18 cellular contexts compared by ENCODE assay signal in genomic region chr22:23418159-23418788, GRCh38.
"Had no signal": no experiment of that assay in that cellular context is flagged by ENCODE, and none has a peak within 500 bp of the region (broad histone marks: within the 10 kb centered on the region; RNA-seq: fewer than 3 reads in every experiment).

No MANE protein-coding gene starts in this region.

- H3K36me3 Mint-ChIP-seq: activated naive CD8-positive, alpha-beta T cell treated with anti-CD3 and anti-CD28 coated beads for 36 hours; stimulated activated effector memory CD8-positive, alpha-beta T cell treated with anti-CD3 and anti-CD28 coated beads, Interleukin-12 subunit alpha, Interleukin-12 subunit beta, amount 100 ng/mL, for 72 hours; WTC11 had no signal

- H3K36me3 ChIP-seq: heart left ventricle, left lung, SJCRH30, upper lobe of left lung had no signal

- ATAC-seq: activated T-cell treated with anti-CD3 and anti-CD28 coated beads, Interleukin-2, amount 50 U/mL, for 4 hours; heart left ventricle; left lung; stimulated activated effector memory CD8-positive, alpha-beta T cell treated with anti-CD3 and anti-CD28 coated beads, Interleukin-12 subunit alpha, Interleukin-12 subunit beta, amount 100 ng/mL, for 72 hours; WTC11 had no signal

- H3K27ac ChIP-seq: epithelial cell of prostate, heart left ventricle, left lung, SJCRH30, upper lobe of left lung had no signal

- H3K4me3 ChIP-seq: heart left ventricle, left lung, lung, SJCRH30, upper lobe of left lung had no signal

- H3K9me3 Mint-ChIP-seq: activated naive CD8-positive, alpha-beta T cell treated with anti-CD3 and anti-CD28 coated beads for 36 hours; activated T-cell treated with anti-CD3 and anti-CD28 coated beads, Interleukin-2, amount 50 U/mL, for 4 hours; activated T-helper 2 cell treated with anti-CD3 and anti-CD28 coated beads, Interferon-gamma antibody, Interleukin-2, Interleukin-4, amounts not matched to agents 10 μg/mL and 5 μg/mL and 100 μg/mL, durations not matched to agents 14 hours and 24 hours and 36 hours; nephron; stimulated activated effector memory CD8-positive, alpha-beta T cell treated with anti-CD3 and anti-CD28 coated beads, Interleukin-12 subunit alpha, Interleukin-12 subunit beta, amount 100 ng/mL, for 72 hours; WTC11 had no signal

- H3K27ac Mint-ChIP-seq: activated naive CD8-positive, alpha-beta T cell treated with anti-CD3 and anti-CD28 coated beads for 36 hours; activated T-helper 2 cell treated with anti-CD3 and anti-CD28 coated beads, Interferon-gamma antibody, Interleukin-2, Interleukin-4, amounts not matched to agents 10 μg/mL and 5 μg/mL and 100 μg/mL, durations not matched to agents 14 hours and 24 hours and 36 hours; stimulated activated effector memory CD8-positive, alpha-beta T cell treated with anti-CD3 and anti-CD28 coated beads, Interleukin-12 subunit alpha, Interleukin-12 subunit beta, amount 100 ng/mL, for 72 hours; WTC11 had no signal

- DNase-seq: activated naive CD4-positive, alpha-beta T cell; activated naive CD8-positive, alpha-beta T cell treated with anti-CD3 and anti-CD28 coated beads for 36 hours; activated T-cell treated with anti-CD3 and anti-CD28 coated beads, Interleukin-2, amount 50 U/mL, for 4 hours; amniotic stem cell; cerebellar nuclear complex; heart left ventricle; occipital lobe; retina; SJCRH30; T1000 had no signal

- H3K27me3 ChIP-seq: left lung, SJCRH30, upper lobe of left lung had no signal

- H3K4me1 ChIP-seq: heart left ventricle, left lung, SJCRH30, upper lobe of left lung had no signal

- H3K4me3 Mint-ChIP-seq: activated naive CD8-positive, alpha-beta T cell treated with anti-CD3 and anti-CD28 coated beads for 36 hours; activated T-cell treated with anti-CD3 and anti-CD28 coated beads, Interleukin-2, amount 50 U/mL, for 4 hours; nephron; stimulated activated effector memory CD8-positive, alpha-beta T cell treated with anti-CD3 and anti-CD28 coated beads, Interleukin-12 subunit alpha, Interleukin-12 subunit beta, amount 100 ng/mL, for 72 hours; WTC11 had no signal

- H3K4me1 Mint-ChIP-seq: activated naive CD8-positive, alpha-beta T cell treated with anti-CD3 and anti-CD28 coated beads for 36 hours; stimulated activated effector memory CD8-positive, alpha-beta T cell treated with anti-CD3 and anti-CD28 coated beads, Interleukin-12 subunit alpha, Interleukin-12 subunit beta, amount 100 ng/mL, for 72 hours had no signal

- H3K9me3 ChIP-seq: heart left ventricle, left lung, SJCRH30, upper lobe of left lung had no signal
